In genomic region chr4:156103306-156103705, GRCh38 we compare ENCODE assay signal across 20 cellular contexts.
"Had no signal": no experiment of that assay in that cellular context is flagged by ENCODE, and none has a peak within 500 bp of the region (broad histone marks: within the 10 kb centered on the region; RNA-seq: fewer than 3 reads in every experiment).

No MANE protein-coding gene starts in this region.

- H3K4me1 ChIP-seq: esophagus muscularis mucosa, foreskin keratinocyte, left ventricle myocardium inferior, lower lobe of right lung, pancreas, suprapubic skin, thyroid gland had no signal

- H3K36me3 ChIP-seq: esophagus muscularis mucosa, left ventricle myocardium inferior, lower lobe of right lung, pancreas, suprapubic skin, thyroid gland had no signal

- H3K9me3 ChIP-seq: esophagus muscularis mucosa, left ventricle myocardium inferior, lower lobe of right lung, pancreas, suprapubic skin, thyroid gland had no signal

- ATAC-seq: effector memory CD8-positive, alpha-beta T cell; foreskin keratinocyte; left cardiac atrium; lower lobe of right lung; pancreas; right cardiac atrium; stimulated activated effector memory CD8-positive, alpha-beta T cell treated with anti-CD3 and anti-CD28 coated beads, Interleukin-12 subunit alpha, Interleukin-12 subunit beta, amount 100 ng/mL, for 72 hours; stimulated activated naive CD8-positive, alpha-beta T cell treated with anti-CD3 and anti-CD28 coated beads, Interleukin-15, Interleukin-2, amounts not matched to agents 100 U/mL and 50 U/mL, for 24 hours had no signal

- H3K27me3 ChIP-seq: esophagus muscularis mucosa, foreskin keratinocyte, suprapubic skin, thyroid gland had no signal

- DNase-seq: effector memory CD8-positive, alpha-beta T cell; foreskin keratinocyte; immature natural killer cell; kidney; left cardiac atrium; left ventricle myocardium inferior; lower lobe of right lung; midbrain; naive B cell; occipital lobe; pancreas; right cardiac atrium; stimulated activated CD4-positive, alpha-beta T cell treated with anti-CD3 and anti-CD28 coated beads, Interleukin-4, amount 100 ng/mL, for 1 hour; stimulated activated CD8-positive, alpha-beta memory T cell treated with anti-CD3 and anti-CD28 coated beads, Interleukin-4, amount 100 ng/mL, for 48 hours; stimulated activated naive CD8-positive, alpha-beta T cell treated with anti-CD3 and anti-CD28 coated beads, Interleukin-15, Interleukin-2, amounts not matched to agents 100 U/mL and 50 U/mL, for 24 hours; thyroid gland had no signal

- H3K27ac ChIP-seq: epithelial cell of prostate, esophagus muscularis mucosa, foreskin keratinocyte, left ventricle myocardium inferior, lower lobe of right lung, pancreas, suprapubic skin, thyroid gland had no signal

- H3K4me3 ChIP-seq: esophagus muscularis mucosa, left ventricle myocardium inferior, lower lobe of right lung, pancreas, suprapubic skin, thyroid gland had no signal
